12 cellular contexts compared by ENCODE assay signal in genomic region chr5:32785639-32786216, GRCh38.
DNase-seq lines count a peak whose midpoint lies in the region.
"Had no signal": no experiment of that assay in that cellular context is flagged by ENCODE, and none has a peak within 500 bp of the region (broad histone marks: within the 10 kb centered on the region; RNA-seq: fewer than 3 reads in every experiment).

No MANE protein-coding gene starts in this region.

- DNase-seq in HCEC 1CT (peak; percentile 38), SW480 (ENCODE audit: low spot score) (peak; percentile 63), foreskin melanocyte (peak; percentile 96), NCI-H2107 treated with DMSO at 0.1 percent for 48 hours (lab: John Stamatoyannopoulos, UW; ENCODE audit: unreplicated experiment) (no peak), amygdala (lab: John Stamatoyannopoulos, UW) (no peak)
- DNase-seq in effector CD8-positive, alpha-beta T cell (lab: John Stamatoyannopoulos, UW), result no peak
- DNase-seq in activated effector memory CD4-positive, alpha-beta T cell treated with Interleukin-2 at 50 U/mL for 16 hours, result no peak
- DNase-seq: activated CD4-positive, alpha-beta T cell treated with anti-CD3 and anti-CD28 coated beads, Interleukin-2, amount 10 ng/mL, durations not matched to agents 7 days and 5 days; DMS79; hypothalamus; KG1; NCI-H345 had no signal

Comparison
In these comparisons a context has a peak if more than half of its experiments do, and no peak if none do; other contexts are left out.
1. DNase-seq: peak in HCEC 1CT (single experiment), SW480 (single experiment) and foreskin melanocyte (single experiment); none in effector CD8-positive, alpha-beta T cell (single experiment), activated effector memory CD4-positive, alpha-beta T cell treated with Interleukin-2 at 50 U/mL for 16 hours (single experiment), NCI-H2107 treated with DMSO at 0.1 percent for 48 hours (single experiment) and amygdala (0 of 56).